Comparison of ENCODE assay signal across 27 cellular contexts in genomic region chrX:72635930-72636329, GRCh38.
"Had no signal": no experiment of that assay in that cellular context is flagged by ENCODE, and none has a peak within 500 bp of the region (broad histone marks: within the 10 kb centered on the region; RNA-seq: fewer than 3 reads in every experiment).

No MANE protein-coding gene starts in this region.

- H3K27ac ChIP-seq: lower lobe of right lung, neural progenitor cell, neutrophil, parathyroid adenoma, right atrium auricular region, spleen, transverse colon, upper lobe of left lung had no signal

- H3K9me3 ChIP-seq: heart left ventricle, lower lobe of right lung, neutrophil, right atrium auricular region, sigmoid colon, spleen, transverse colon, upper lobe of left lung had no signal

- H3K27me3 ChIP-seq: heart left ventricle, neural progenitor cell, neutrophil, right atrium auricular region, sigmoid colon, transverse colon, upper lobe of left lung had no signal

- ATAC-seq: heart left ventricle; left colon; left ventricle myocardium superior; lower lobe of right lung; natural killer cell; stimulated activated effector memory CD8-positive, alpha-beta T cell treated with anti-CD3 and anti-CD28 coated beads, Interleukin-12 subunit alpha, Interleukin-12 subunit beta, amount 100 ng/mL, for 72 hours had no signal

- H3K4me1 ChIP-seq: lower lobe of right lung, neural progenitor cell, parathyroid adenoma, right atrium auricular region, transverse colon, upper lobe of left lung had no signal

- H3K4me3 ChIP-seq: heart left ventricle, lower lobe of right lung, neural progenitor cell, right atrium auricular region, sigmoid colon, spleen, transverse colon, upper lobe of left lung had no signal

- DNase-seq: glutamatergic neuron; heart left ventricle; hypothalamus; immature natural killer cell; kidney; left colon; left ventricle myocardium superior; lower lobe of right lung; mammary epithelial cell; mesenchymal stem cell; naive B cell; natural killer cell; nephron progenitor cell; occipital lobe; sigmoid colon; small intestine; spleen; stimulated activated CD4-positive, alpha-beta T cell treated with anti-CD3 and anti-CD28 coated beads, Interleukin-4, amount 100 ng/mL, for 24 hours; stimulated activated naive CD4-positive, alpha-beta T cell; substantia nigra; transverse colon; upper lobe of left lung had no signal

- H3K36me3 ChIP-seq: heart left ventricle, lower lobe of right lung, neural progenitor cell, neutrophil, right atrium auricular region, sigmoid colon, spleen, transverse colon, upper lobe of left lung had no signal

- H3K9ac ChIP-seq: neural progenitor cell, parathyroid adenoma had no signal
